33 cellular contexts compared by ENCODE assay signal in the genomic region with DNA sequence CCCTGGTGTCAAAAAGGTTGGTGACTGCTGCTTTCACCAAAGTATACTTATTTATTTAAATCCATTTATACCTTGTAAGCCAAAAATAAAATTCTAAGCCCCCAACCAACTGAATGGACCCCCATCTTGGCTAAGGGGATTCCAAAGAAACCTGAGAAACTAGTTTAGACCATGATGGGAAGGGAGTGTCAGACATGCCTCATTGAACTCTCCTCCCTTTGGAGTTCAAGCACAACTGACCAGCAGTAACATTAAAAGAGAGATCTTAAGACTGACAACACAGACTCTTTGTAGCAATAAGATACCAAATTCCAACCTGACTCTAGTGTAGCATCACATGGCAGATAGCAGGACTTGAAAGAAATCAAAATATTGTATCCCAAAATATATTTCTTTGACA.
"Had no signal": no experiment of that assay in that cellular context is flagged by ENCODE, and none has a peak within 500 bp of the region (broad histone marks: within the 10 kb centered on the region; RNA-seq: fewer than 3 reads in every experiment).

No MANE protein-coding gene starts in this region.

- H3K9me3 Mint-ChIP-seq: activated naive CD8-positive, alpha-beta T cell treated with anti-CD3 and anti-CD28 coated beads for 36 hours; activated T-helper 17 cell treated with anti-CD3 and anti-CD28 coated beads, Interleukin-2, amount 50 U/mL, for 72 hours had no signal

- H3K27me3 Mint-ChIP-seq: activated CD4-positive, alpha-beta memory T cell treated with anti-CD3 and anti-CD28 coated beads, Interleukin-2, amount 10 ng/mL, durations not matched to agents 7 days and 5 days; activated naive CD8-positive, alpha-beta T cell treated with anti-CD3 and anti-CD28 coated beads for 36 hours; activated T-helper 17 cell treated with anti-CD3 and anti-CD28 coated beads, Interleukin-2, amount 50 U/mL, for 72 hours had no signal

- H3K36me3 ChIP-seq: brain microvascular endothelial cell, Peyer's patch, WERI-Rb-1 had no signal

- H3K27ac Mint-ChIP-seq: activated CD4-positive, alpha-beta memory T cell treated with anti-CD3 and anti-CD28 coated beads, Interleukin-2, amount 10 ng/mL, durations not matched to agents 7 days and 5 days; activated naive CD8-positive, alpha-beta T cell treated with anti-CD3 and anti-CD28 coated beads for 36 hours; activated T-cell treated with anti-CD3 and anti-CD28 coated beads, Interleukin-2, amount 50 U/mL, for 72 hours had no signal

- H3K4me3 Mint-ChIP-seq: activated CD4-positive, alpha-beta memory T cell treated with anti-CD3 and anti-CD28 coated beads, Interleukin-2, amount 10 ng/mL, durations not matched to agents 7 days and 5 days; activated naive CD8-positive, alpha-beta T cell treated with anti-CD3 and anti-CD28 coated beads for 36 hours; activated T-cell treated with anti-CD3 and anti-CD28 coated beads, Interleukin-2, amount 50 U/mL, for 72 hours; activated T-helper 17 cell treated with anti-CD3 and anti-CD28 coated beads, Interleukin-2, amount 50 U/mL, for 72 hours had no signal

- DNase-seq: activated CD4-positive, alpha-beta memory T cell treated with anti-CD3 and anti-CD28 coated beads, Interleukin-2, amount 10 ng/mL, durations not matched to agents 7 days and 5 days; activated CD4-positive, alpha-beta T cell treated with anti-CD3 and anti-CD28 coated beads for 1 hour; activated CD4-positive, alpha-beta T cell treated with anti-CD3 and anti-CD28 coated beads for 48 hours; activated CD4-positive, CD25-positive, alpha-beta regulatory T cell; activated effector memory CD4-positive, alpha-beta T cell treated with anti-CD3 and anti-CD28 coated beads, Interleukin-2, amount 50 U/mL, for 16 hours; activated naive CD4-positive, alpha-beta T cell; activated naive CD4-positive, alpha-beta T cell treated with anti-CD3 and anti-CD28 coated beads, Interleukin-2, amount 50 U/mL, for 16 hours; activated naive CD8-positive, alpha-beta T cell treated with anti-CD3 and anti-CD28 coated beads for 36 hours; activated T-cell treated with anti-CD3 and anti-CD28 coated beads, Interleukin-2, amount 50 U/mL, for 1 hour; activated T-cell treated with anti-CD3 and anti-CD28 coated beads, Interleukin-2, amount 50 U/mL, for 72 hours; amniotic stem cell; aorta; brain microvascular endothelial cell; KG1; NCI-H1092 treated with DMSO at 0.1 percent for 48 hours; NCI-H1417; NCI-H146; NCI-H187; NCI-H2029 treated with DMSO at 0.1 percent for 48 hours; NCI-H2107; NCI-H2171; NCI-H510A; NCI-H526; NCI-H748 treated with DMSO at 0.1 percent for 48 hours; NK-92 treated with Interleukin-12 subunit alpha and Interleukin-12 subunit beta, amount 100 ng/mL, for 24 hours; PC-3; RPMI8226; SIG-M5; SW 1271; T1000; WERI-Rb-1 had no signal

- ATAC-seq: activated T-cell treated with anti-CD3 and anti-CD28 coated beads, Interleukin-2, amount 50 U/mL, for 72 hours; activated T-helper 17 cell treated with anti-CD3 and anti-CD28 coated beads, Interleukin-2, amount 50 U/mL, for 72 hours; PC-3 had no signal

- H3K9me3 ChIP-seq: Peyer's patch had no signal

- H3K27ac ChIP-seq: brain microvascular endothelial cell had no signal

- H3K27me3 ChIP-seq: brain microvascular endothelial cell, Peyer's patch had no signal

- H3K4me3 ChIP-seq: Peyer's patch had no signal

- H3K4me1 Mint-ChIP-seq: activated T-helper 17 cell treated with anti-CD3 and anti-CD28 coated beads, Interleukin-2, amount 50 U/mL, for 72 hours had no signal
